1 cellular context compared by ENCODE assay signal in the genomic region with DNA sequence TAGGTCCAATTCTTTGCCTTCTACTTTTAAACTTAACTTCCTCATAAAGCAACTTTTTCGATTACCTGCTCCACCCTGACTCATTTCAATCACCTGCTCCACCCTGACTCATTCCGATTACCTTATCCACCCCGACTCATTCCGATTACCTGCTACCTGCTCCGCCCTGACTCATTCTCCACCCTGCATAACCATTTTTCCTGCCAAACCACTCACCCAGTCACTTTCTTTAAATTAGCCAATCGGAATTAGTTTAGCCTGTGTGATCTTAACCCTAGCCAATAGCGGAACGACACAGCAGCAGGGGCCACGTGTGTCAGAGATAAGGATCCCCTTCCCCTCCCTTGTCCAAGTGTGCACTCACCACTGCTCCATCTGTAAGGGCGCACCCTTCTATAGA.
TF ChIP-seq lines count a peak whose summit lies in the region.
"Not testable (repeated sequence)": the region's sequence is repeated elsewhere in the genome, so short reads cannot be mapped to it uniquely, and the experiment has no call there.

No MANE protein-coding gene starts in this region.

TF ChIP-seq in K562, 482 proteins besides CTCF, POLR2A, EP300 and RAD21:
- TF ChIP-seq MYBL2 (IDR thresholded peaks at IDR 0.05; ENCODE audit: low read depth) (peak; percentile 57; the same call in 1 of the 2 replicates), TRIM24 (IDR thresholded peaks at IDR 0.05) (peak; percentile 12 to 36; a peak in 1 of 4 replicates), CC2D1A (IDR thresholded peaks at IDR 0.05) (peak; percentile 27; the same call in 1 of the 2 replicates), FOXM1 (IDR thresholded peaks at IDR 0.05; ENCODE audit: low read depth) (peak; percentile 18; the same call in 1 of the 2 replicates)
- not testable (repeated sequence) for TF ChIP-seq MYBL2 (CRISPR knock-in tag; IDR thresholded peaks at IDR 0.05; ENCODE audit: borderline replicate concordance); FOXM1 (CRISPR knock-in tag; IDR thresholded peaks at IDR 0.05; ENCODE audit: low read depth)
- TF ChIP-seq, protein P1, sequence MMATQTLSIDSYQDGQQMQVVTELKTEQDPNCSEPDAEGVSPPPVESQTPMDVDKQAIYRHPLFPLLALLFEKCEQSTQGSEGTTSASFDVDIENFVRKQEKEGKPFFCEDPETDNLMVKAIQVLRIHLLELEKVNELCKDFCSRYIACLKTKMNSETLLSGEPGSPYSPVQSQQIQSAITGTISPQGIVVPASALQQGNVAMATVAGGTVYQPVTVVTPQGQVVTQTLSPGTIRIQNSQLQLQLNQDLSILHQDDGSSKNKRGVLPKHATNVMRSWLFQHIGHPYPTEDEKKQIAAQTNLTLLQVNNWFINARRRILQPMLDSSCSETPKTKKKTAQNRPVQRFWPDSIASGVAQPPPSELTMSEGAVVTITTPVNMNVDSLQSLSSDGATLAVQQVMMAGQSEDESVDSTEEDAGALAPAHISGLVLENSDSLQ (IDR thresholded peaks at IDR 0.05), result 0 out of 2 replicates have a peak, but pooled peaks have one; percentile 29
